In the genomic region with DNA sequence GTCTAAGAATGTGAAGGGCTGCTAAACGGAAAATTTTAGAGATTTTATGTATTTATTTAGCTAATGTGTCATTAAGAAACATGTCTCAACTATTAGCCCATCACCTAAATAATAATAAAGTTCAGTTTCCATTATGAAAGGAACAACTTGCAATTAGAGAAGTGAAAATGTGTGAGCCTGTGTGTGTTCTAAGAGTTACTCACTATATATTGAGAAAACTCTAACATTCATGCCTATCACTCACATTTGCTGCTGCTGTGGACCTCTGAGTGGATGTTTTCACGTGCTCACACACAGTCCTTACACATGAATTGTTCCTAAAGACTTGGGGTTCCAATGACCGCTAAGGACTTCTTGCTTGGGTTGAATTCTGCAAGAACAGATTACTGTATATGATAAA, we compare ENCODE assay signal across 19 cellular contexts.
"Had no signal": no experiment of that assay in that cellular context is flagged by ENCODE, and none has a peak within 500 bp of the region (broad histone marks: within the 10 kb centered on the region; RNA-seq: fewer than 3 reads in every experiment).

No MANE protein-coding gene starts in this region.

- H3K9me3 Mint-ChIP-seq: activated T-helper 1 cell treated with anti-CD3 and anti-CD28 coated beads, Interleukin-12 subunit alpha, Interleukin-12 subunit beta, Interleukin-2, Interleukin-4 antibody, amounts not matched to agents 30 ng/mL and 10 ng/mL and 1 ng/mL, durations not matched to agents 14 hours and 24 hours and 36 hours; mesothelial cell of epicardium; stimulated activated naive CD8-positive, alpha-beta T cell treated with anti-CD3 and anti-CD28 coated beads, Interleukin-15, amount 100 ng/mL, for 72 hours; type B pancreatic cell had no signal

- H3K4me1 ChIP-seq: parathyroid adenoma, right lobe of liver, suprapubic skin had no signal

- DNase-seq: activated CD4-positive, alpha-beta T cell treated with anti-CD3 and anti-CD28 coated beads, Interleukin-2, amount 50 U/mL, for 4 hours; activated gamma-delta T cell treated with Interleukin-2 at 50 U/mL for 16 hours; activated T-cell treated with anti-CD3 and anti-CD28 coated beads for 4 hours; cerebellar nuclear complex; effector CD4-positive, alpha-beta T cell; head of caudate nucleus; right lobe of liver; small intestine; stimulated activated CD4-positive, alpha-beta T cell treated with anti-CD3 and anti-CD28 coated beads, Interleukin-15, amount 100 ng/mL, for 24 hours; stimulated activated CD4-positive, alpha-beta T cell treated with anti-CD3 and anti-CD28 coated beads, Interleukin-2, amount 100 ng/mL, for 48 hours; stimulated activated naive CD8-positive, alpha-beta T cell treated with anti-CD3 and anti-CD28 coated beads, Interleukin-15, amount 100 ng/mL, for 72 hours had no signal

- H3K36me3 ChIP-seq: right lobe of liver, suprapubic skin had no signal

- H3K36me3 Mint-ChIP-seq: activated naive CD8-positive, alpha-beta T cell; mesothelial cell of epicardium; natural killer cell treated with Interleukin-12 subunit alpha and Interleukin-12 subunit beta and Interleukin-15 and Interleukin-18, amount 100 ng/mL, for 72 hours; type B pancreatic cell had no signal

- H3K9me3 ChIP-seq: right lobe of liver, suprapubic skin had no signal

- H3K4me3 Mint-ChIP-seq: activated naive CD8-positive, alpha-beta T cell; activated T-helper 1 cell treated with anti-CD3 and anti-CD28 coated beads, Interleukin-12 subunit alpha, Interleukin-12 subunit beta, Interleukin-2, Interleukin-4 antibody, amounts not matched to agents 30 ng/mL and 10 ng/mL and 1 ng/mL, durations not matched to agents 14 hours and 24 hours and 36 hours; mesothelial cell of epicardium; natural killer cell treated with Interleukin-12 subunit alpha and Interleukin-12 subunit beta and Interleukin-15 and Interleukin-18, amount 100 ng/mL, for 72 hours; stimulated activated naive CD8-positive, alpha-beta T cell treated with anti-CD3 and anti-CD28 coated beads, Interleukin-15, amount 100 ng/mL, for 72 hours; type B pancreatic cell had no signal

- H3K27ac ChIP-seq: parathyroid adenoma, right lobe of liver, suprapubic skin had no signal

- H3K4me3 ChIP-seq: right lobe of liver, suprapubic skin had no signal

- H3K27me3 Mint-ChIP-seq: stimulated activated naive CD8-positive, alpha-beta T cell treated with anti-CD3 and anti-CD28 coated beads, Interleukin-15, amount 100 ng/mL, for 72 hours; type B pancreatic cell had no signal

- H3K27me3 ChIP-seq: right lobe of liver, suprapubic skin had no signal

- ATAC-seq: left lobe of liver; natural killer cell treated with Interleukin-12 subunit alpha and Interleukin-12 subunit beta and Interleukin-15 and Interleukin-18, amount 100 ng/mL, for 72 hours; right lobe of liver; stimulated activated naive CD8-positive, alpha-beta T cell treated with anti-CD3 and anti-CD28 coated beads, Interleukin-15, amount 100 ng/mL, for 72 hours had no signal

- H3K27ac Mint-ChIP-seq: activated naive CD8-positive, alpha-beta T cell; activated T-helper 1 cell treated with anti-CD3 and anti-CD28 coated beads, Interleukin-12 subunit alpha, Interleukin-12 subunit beta, Interleukin-2, Interleukin-4 antibody, amounts not matched to agents 30 ng/mL and 10 ng/mL and 1 ng/mL, durations not matched to agents 14 hours and 24 hours and 36 hours; mesothelial cell of epicardium; natural killer cell treated with Interleukin-12 subunit alpha and Interleukin-12 subunit beta and Interleukin-15 and Interleukin-18, amount 100 ng/mL, for 72 hours; stimulated activated naive CD8-positive, alpha-beta T cell treated with anti-CD3 and anti-CD28 coated beads, Interleukin-15, amount 100 ng/mL, for 72 hours; type B pancreatic cell had no signal

- H3K4me1 Mint-ChIP-seq: mesothelial cell of epicardium; stimulated activated naive CD8-positive, alpha-beta T cell treated with anti-CD3 and anti-CD28 coated beads, Interleukin-15, amount 100 ng/mL, for 72 hours had no signal
